Comparison of ENCODE assay signal across 8 cellular contexts in genomic region chr1:53738205-53739108, GRCh38. TPM values are rescaled to one million over a fixed set of nuclear protein-coding genes. Genes with fewer than 3 reads are reported as not detected.
A peak's percentile ranks its signal among the peaks of the same experiment; 100 is the strongest.
DNase-seq lines count a peak whose midpoint lies in the region; ATAC-seq lines count a peak whose summit lies in the region.

No MANE protein-coding gene starts in this region.

- POLR2A ChIA-PET in activated CD4-positive, alpha-beta T cell treated with anti-CD3 and anti-CD28 coated beads, Interleukin-2, amount 10 ng/mL, durations not matched to agents 7 days and 5 days (lab: Charles Lee): no interaction called here

- CTCF ChIA-PET in activated CD4-positive, alpha-beta T cell treated with anti-CD3 and anti-CD28 coated beads, Interleukin-2, amount 10 ng/mL, durations not matched to agents 7 days and 5 days (lab: Charles Lee): interaction anchor here (1.0 kb wide), 1 partner anchor 40 kb away, joined by 4 read pairs; no protein-coding TSS in a partner anchor

- peak overlapping the region; percentile 58 for H3K4me3 Mint-ChIP-seq in activated CD4-positive, alpha-beta T cell treated with anti-CD3 and anti-CD28 coated beads, Interleukin-2, amount 10 ng/mL, durations not matched to agents 7 days and 5 days
- peak overlapping the region; percentile 27 to 83 (median 70) for H3K4me3 Mint-ChIP-seq in naive B cell

- H3K27me3 Mint-ChIP-seq in activated CD4-positive, alpha-beta T cell treated with anti-CD3 and anti-CD28 coated beads, Interleukin-2, amount 10 ng/mL, durations not matched to agents 7 days and 5 days: peaks cover 72% of the 10 kb centered on the region
- peaks cover 47 to 62% (median 51%) of the 10 kb centered on the region in 3 donors for H3K27me3 Mint-ChIP-seq in naive B cell

- peaks cover 8% of the 10 kb centered on the region for H3K4me1 ChIP-seq in ectodermal cell (ENCODE audit: control insufficient read depth, insufficient read depth, low read length)

- H3K4me3 ChIP-seq in ectodermal cell (ENCODE audit: insufficient read depth, low read depth, low read length): peak overlapping the region; percentile 37

- no peak overlapping the region for H3K27ac Mint-ChIP-seq in activated CD4-positive, alpha-beta T cell treated with anti-CD3 and anti-CD28 coated beads, Interleukin-2, amount 10 ng/mL, durations not matched to agents 7 days and 5 days
- H3K27ac Mint-ChIP-seq in naive B cell: no peak overlapping the region

- H3K4me1 Mint-ChIP-seq in activated CD4-positive, alpha-beta T cell treated with anti-CD3 and anti-CD28 coated beads, Interleukin-2, amount 10 ng/mL, durations not matched to agents 7 days and 5 days: peaks cover 4% of the 10 kb centered on the region
- H3K4me1 Mint-ChIP-seq in naive B cell: peaks cover 0 to 6% (median 6%) of the 10 kb centered on the region in 3 donors

- no peaks in the 10 kb centered on the region for H3K9me3 ChIP-seq in ectodermal cell (ENCODE audit: control insufficient read depth, low read length)

- no peak for DNase-seq in activated CD4-positive, alpha-beta T cell treated with anti-CD3 and anti-CD28 coated beads, Interleukin-2, amount 10 ng/mL, durations not matched to agents 7 days and 5 days
- no peak for DNase-seq in activated CD4-positive, alpha-beta T cell treated with anti-CD3 and anti-CD28 coated beads, Interleukin-2, amount 50 U/mL, for 4 hours
- DNase-seq in M059J (ENCODE audit: low read depth) (peak; percentile 35), naive B cell (peak; percentile 1), NOMO-1 treated with DMSO at 0.1 percent for 48 hours (lab: John Stamatoyannopoulos, UW; ENCODE audit: unreplicated experiment) (no peak), SIG-M5 (lab: John Stamatoyannopoulos, UW) (no peak), iPS-NIHi7 (ENCODE audit: extremely low spot score) (no peak)

- WGBS in ectodermal cell, 2 experiments: 4% methylated on average over 101 of the region's 101 CpGs

- H3K36me3 Mint-ChIP-seq in activated CD4-positive, alpha-beta T cell treated with anti-CD3 and anti-CD28 coated beads, Interleukin-2, amount 10 ng/mL, durations not matched to agents 7 days and 5 days (ENCODE audit: low read depth): no peaks in the 10 kb centered on the region
- H3K36me3 Mint-ChIP-seq in naive B cell: peaks cover 8 to 18% of the 10 kb centered on the region in 2 donors

- no peak overlapping the region for H3K27ac ChIP-seq in ectodermal cell (ENCODE audit: insufficient read depth, low read depth, low read length, poor library complexity, severe bottlenecking)

- ATAC-seq in naive B cell (ENCODE audit: low read depth in 2 of 2): peak; percentile 5

- no peaks in the 10 kb centered on the region for H3K36me3 ChIP-seq in ectodermal cell (ENCODE audit: control insufficient read depth, insufficient read depth, low read length)

- no peaks in the 10 kb centered on the region for H3K9me3 Mint-ChIP-seq in activated CD4-positive, alpha-beta T cell treated with anti-CD3 and anti-CD28 coated beads, Interleukin-2, amount 10 ng/mL, durations not matched to agents 7 days and 5 days
- H3K9me3 Mint-ChIP-seq in naive B cell: peaks cover 6 to 16% (median 13%) of the 10 kb centered on the region in 7 donors

- peaks cover 73% of the 10 kb centered on the region for H3K27me3 ChIP-seq in ectodermal cell (ENCODE audit: control insufficient read depth, insufficient read depth, low read length, poor library complexity, severe bottlenecking)

RNA-seq across cellular contexts. Expression of gene GLIS1, which starts 0.5 kb away (rescaled TPM):
- total RNA-seq in activated CD4-positive, alpha-beta T cell treated with anti-CD3 and anti-CD28 coated beads, Interleukin-2, amount 10 ng/mL, durations not matched to agents 7 days and 5 days: not detected
- 2.3 and 3.0 TPM in 2 replicates for total RNA-seq in M059J (2014; rRNA removed; shearing (Covaris generic))
- not detected for polyA plus RNA-seq in ectodermal cell (2013, experiment 1 of 4)
- not detected for polyA plus RNA-seq in ectodermal cell (2013, experiment 2 of 4)
- polyA plus RNA-seq in ectodermal cell (2013, experiment 3 of 4): 0.27 TPM
- polyA plus RNA-seq in ectodermal cell (2013, experiment 4 of 4): 0.20 TPM
- not detected for polyA plus RNA-seq in naive B cell (ENCODE audit: low read depth in 6 of 6)

Comparison
In these comparisons a context has a peak if more than half of its experiments do, and no peak if none do; other contexts are left out.
1. DNase-seq: peak in M059J (single experiment) and naive B cell (single experiment); none in activated CD4-positive, alpha-beta T cell treated with anti-CD3 and anti-CD28 coated beads, Interleukin-2, amount 10 ng/mL, durations not matched to agents 7 days and 5 days (single experiment), activated CD4-positive, alpha-beta T cell treated with anti-CD3 and anti-CD28 coated beads, Interleukin-2, amount 50 U/mL, for 4 hours (0 of 2), NOMO-1 treated with DMSO at 0.1 percent for 48 hours (single experiment), SIG-M5 (single experiment) and iPS-NIHi7 (single experiment).